10 cellular contexts compared by ENCODE assay signal in genomic region chr5:170296036-170296934, GRCh38. TPM values are rescaled to one million over a fixed set of nuclear protein-coding genes. Genes with fewer than 3 reads are reported as not detected.
DNase-seq lines count a peak whose midpoint lies in the region; ATAC-seq, FAIRE-seq and TF ChIP-seq lines count a peak whose summit lies in the region.
"Had no signal": no experiment of that assay in that cellular context is flagged by ENCODE, and none has a peak within 500 bp of the region (broad histone marks: within the 10 kb centered on the region; RNA-seq: fewer than 3 reads in every experiment).

No MANE protein-coding gene starts in this region.

- H4K20me1 ChIP-seq in K562 (replicated peaks; ENCODE audit: control insufficient read depth, insufficient read depth, low read length) = no peaks in the 10 kb centered on the region; the same call in 1 of the 2 replicates

- no peaks in the 10 kb centered on the region for H3K27me3 ChIP-seq in K562 (ENCODE audit: control insufficient read depth in 2 of 2, insufficient read depth in 2 of 2, low read length in 2 of 2)
- no peaks in the 10 kb centered on the region for H3K27me3 ChIP-seq in naive thymus-derived CD4-positive, alpha-beta T cell (ENCODE audit: control insufficient read depth in 2 of 2, insufficient read depth in 2 of 2, low read length in 2 of 2)

- H3K27me3 Mint-ChIP-seq in CD14-positive monocyte (ENCODE audit: low read depth in 3 of 3) = peaks cover 0 to 2% (median 0%) of the 10 kb centered on the region in 3 donors
- no peaks in the 10 kb centered on the region for H3K27me3 Mint-ChIP-seq in naive thymus-derived CD4-positive, alpha-beta T cell

- H3K4me1 Mint-ChIP-seq in CD14-positive monocyte = peaks cover 79% of the 10 kb centered on the region
- H3K4me1 Mint-ChIP-seq in naive thymus-derived CD4-positive, alpha-beta T cell = peaks cover 55 to 72% (median 68%) of the 10 kb centered on the region in 7 donors

- H3K9me3 ChIP-seq in K562 (replicated peaks; ENCODE audit: control insufficient read depth, insufficient read depth, low read depth, low read length) = no peaks in the 10 kb centered on the region
- no peaks in the 10 kb centered on the region for H3K9me3 ChIP-seq in naive thymus-derived CD4-positive, alpha-beta T cell (ENCODE audit: control insufficient read depth in 2 of 3, low read length in 3 of 3)

- 31% methylated on average over 13 of the region's 13 CpGs for WGBS in K562 (ENCODE audit: insufficient coverage, low coverage, missing lambda C conversion rate)

- peak overlapping the region; percentile 51 for H3K4me3 ChIP-seq in K562
- peak overlapping the region; percentile 92 for H3K4me3 ChIP-seq in naive thymus-derived CD4-positive, alpha-beta T cell (ENCODE audit: low read length)

- H3K9me1 ChIP-seq in K562 (ENCODE audit: control insufficient read depth, insufficient read depth, low read length) = no peaks in the 10 kb centered on the region

- 0 out of 3 replicates have a peak, but pooled peaks cover 5% of the 10 kb centered on the region for H3K36me3 ChIP-seq in K562 (ENCODE audit: control insufficient read depth, insufficient read depth, low read length)
- H3K36me3 ChIP-seq in naive thymus-derived CD4-positive, alpha-beta T cell (ENCODE audit: control insufficient read depth in 2 of 3, insufficient read depth in 3 of 3, low read length in 3 of 3) = peaks cover 16 to 43% (median 22%) of the 10 kb centered on the region in 3 experiments

- CTCF ChIA-PET in K562 (lab: Yijun Ruan, JAX; ENCODE audit: low intra/inter-chr PET ratio) = no interaction called here
- CTCF ChIA-PET in naive thymus-derived CD4-positive, alpha-beta T cell (lab: Charles Lee) = interaction anchor here (0.8 to 18.6 kb wide), 6 partner anchors 22 to 46 kb away, joined by 3 to 430 read pairs (median 48); no protein-coding TSS in a partner anchor

- peak overlapping the region; percentile 98 to 100 (median 99) for H3K27ac Mint-ChIP-seq in CD14-positive monocyte
- H3K27ac Mint-ChIP-seq in naive thymus-derived CD4-positive, alpha-beta T cell = peak overlapping the region; percentile 93 to 98 (median 95)

- H3K79me2 ChIP-seq in K562 (ENCODE audit: control insufficient read depth, insufficient read depth, low read length) = peaks cover 39% of the 10 kb centered on the region

- TF ChIP-seq RAD21 in K562 (CRISPR knock-in tag; conservative IDR thresholded peaks at IDR 0.05 in 1 of 2, IDR thresholded peaks at IDR 0.05 in 1 of 2) = 0 out of 4 replicates have a peak, but pooled peaks of 1 of the 2 experiments have one; percentile 10

- FAIRE-seq in GM12892 (lab: Jason Lieb, UNC) (peak; percentile 67), K562 (lab: Jason Lieb, UNC) (peak; percentile 29)

- intact Hi-C loops in CD14-positive monocyte (cut with micrococcal nuclease) = loop anchor here (2.0 to 5.0 kb wide), 2 partner anchors 17 to 36 kb away; no protein-coding TSS in a partner anchor
- intact Hi-C loops in K562 (cut with micrococcal nuclease) = loop anchor here (5.0 kb wide), 1 partner anchor 36 kb away; no protein-coding TSS in a partner anchor
- intact Hi-C loops in naive thymus-derived CD4-positive, alpha-beta T cell (cut with micrococcal nuclease) = loop anchor here in 1 of 2 donors (1.0 to 2.0 kb wide), 3 partner anchors 8 to 69 kb away; no protein-coding TSS in a partner anchor

- TF ChIP-seq CTCF in CD14-positive monocyte (IDR thresholded peaks at IDR 0.05) = no peak
- TF ChIP-seq CTCF in K562 (IDR thresholded peaks at IDR 0.05 in 2 of 3, conservative IDR thresholded peaks at IDR 0.05 in 1 of 3; ENCODE audit: insufficient read depth in 2 of 3, low read depth in 1 of 3, low read length in 3 of 3) = no peak

- in situ Hi-C loops in K562 (cut with MboI) = no loop called here
- in situ Hi-C loops in G401 (cut with HindIII; ENCODE audit: low sequenced_read_pairs) = no loop called here

- peak overlapping the region in 1 of 2 experiments; percentile 79; a peak in 3 of 4 replicates for H3K9ac ChIP-seq in K562 (ENCODE audit: insufficient read depth in 1 of 2, low read depth in 2 of 2, low read length in 2 of 2)

- TF ChIP-seq POLR2A in GM12892 (IDR thresholded peaks at IDR 0.05; ENCODE audit: low read depth, low read length) (no peak), K562 (conservative IDR thresholded peaks at IDR 0.05) (no peak)

- POLR2A ChIA-PET in K562 (lab: Yijun Ruan, JAX) = interaction anchor here (0.8 to 2.7 kb wide), 4 partner anchors 9 to 18 kb away, joined by 3 to 8 read pairs (median 5); no protein-coding TSS in a partner anchor
- POLR2A ChIA-PET in naive thymus-derived CD4-positive, alpha-beta T cell (lab: Charles Lee) = interaction anchor here (0.6 to 39.5 kb wide), 9 partner anchors 6 to 120 kb away, joined by 3 to 1119 read pairs (median 31); partner anchors contain the start of gene LCP2

- peak overlapping the region; percentile 86 for H2AFZ ChIP-seq in K562 (ENCODE audit: low read depth, low read length)

- no peak for TF ChIP-seq EP300 in K562 (IDR thresholded peaks at IDR 0.05; ENCODE audit: low read length)

- H3K27ac ChIP-seq in K562 (ENCODE audit: extremely low read depth, low read depth, low read length) = peak overlapping the region; percentile 78
- H3K27ac ChIP-seq in naive thymus-derived CD4-positive, alpha-beta T cell (ENCODE audit: low read depth, low read length) = peak overlapping the region; percentile 88

- DNase-seq in CD14-positive monocyte (ENCODE audit: low spot score) = peak; percentile 76
- no peak for DNase-seq in GM12892 (ENCODE audit: insufficient read length)
- DNase-seq in K562 (ENCODE audit: extremely low read depth in 1 of 4, low spot score in 3 of 4) = peak in 3 of 4 experiments; percentile 26 to 44 (median 37)
- no peak for DNase-seq in naive thymus-derived CD4-positive, alpha-beta T cell
- DNase-seq in Kasumi-1 (lab: John Stamatoyannopoulos, UW) = no peak
- DNase-seq in G401 (ENCODE audit: low spot score) = no peak
- no peak for DNase-seq in Ammon's horn (ENCODE audit: low spot score)
- DNase-seq in GOT3 (lab: John Stamatoyannopoulos, UW) = no peak
- DNase-seq: NCI-H2227 treated with DMSO at 0.1 percent for 48 hours had no signal

- peaks cover 0 to 3% (median 0%) of the 10 kb centered on the region in 7 donors for H3K9me3 Mint-ChIP-seq in CD14-positive monocyte
- peaks cover 0 to 2% (median 0%) of the 10 kb centered on the region in 11 donors for H3K9me3 Mint-ChIP-seq in naive thymus-derived CD4-positive, alpha-beta T cell

- peak overlapping the region; percentile 99 to 100 for H3K4me3 Mint-ChIP-seq in CD14-positive monocyte
- peak overlapping the region; percentile 92 to 100 (median 98) for H3K4me3 Mint-ChIP-seq in naive thymus-derived CD4-positive, alpha-beta T cell

- peak overlapping the region; percentile 86 for H3K4me2 ChIP-seq in K562 (ENCODE audit: insufficient read depth, low read length)

- H3K4me1 ChIP-seq in K562 (replicated peaks in 1 of 2; ENCODE audit: control insufficient read depth in 2 of 2, insufficient read depth in 2 of 2, low read length in 2 of 2) = peaks cover 4 to 24% of the 10 kb centered on the region in 2 experiments; a peak in 4 of 5 replicates
- H3K4me1 ChIP-seq in naive thymus-derived CD4-positive, alpha-beta T cell (ENCODE audit: control insufficient read depth in 2 of 2, insufficient read depth in 2 of 2, low read length in 2 of 2) = peaks cover 56 to 59% of the 10 kb centered on the region in 2 donors

- ATAC-seq in K562 = peak; percentile 38
- peak; percentile 11 for ATAC-seq in naive thymus-derived CD4-positive, alpha-beta T cell

- BruUV-seq in K562 (replicated peaks; lab: Mats Ljungman, UMichigan) = no TSS peak

- H3K36me3 Mint-ChIP-seq in CD14-positive monocyte = peaks cover 41 to 53% of the 10 kb centered on the region in 2 donors
- peaks cover 46 to 63% (median 60%) of the 10 kb centered on the region in 5 donors for H3K36me3 Mint-ChIP-seq in naive thymus-derived CD4-positive, alpha-beta T cell

TF ChIP-seq in K562, 482 proteins besides CTCF, POLR2A, EP300 and RAD21 (continues in another document):
- TF ChIP-seq USF1 (CRISPR knock-in tag; IDR thresholded peaks at IDR 0.05) (peak; percentile 44; the same call in 1 of the 2 replicates), NR2C2 (CRISPR knock-in tag; IDR thresholded peaks at IDR 0.05) (no peak), NR2C2 (tag; IDR thresholded peaks at IDR 0.05) (peak; percentile 19; the same call in 1 of the 2 replicates)

RNA-seq across cellular contexts. Expression of gene LCP2, which starts 1.3 kb away (rescaled TPM):
- polyA plus RNA-seq in CD14-positive monocyte = 10 to 100 TPM; 52.0 to 89.5 TPM
- polyA plus RNA-seq in GM12892 (2012; ENCODE audit: missing spikeins) = 35.0 TPM
- total RNA-seq in K562 (2011; cell fraction: chromatin; rRNA removed; ENCODE audit: low replicate concordance) = 47.9 and 68.9 TPM in 2 replicates
- total RNA-seq in K562 (2011; cell fraction: nucleolus; rRNA removed) = 34.0 and 42.2 TPM in 2 replicates
- 32.6 and 56.7 TPM in 2 replicates for total RNA-seq in K562 (2011; cell fraction: nucleoplasm; rRNA removed)
- total RNA-seq in K562 (2014; rRNA removed) = 10.6 and 10.7 TPM in 2 replicates
- 14.6 TPM in 2 replicates for total RNA-seq in K562 (2014; rRNA removed; fragmentation: Illumina TruSeq; extraction: Trizol)
- total RNA-seq in K562 (2015; rRNA removed; fragmentation: Illumina TruSeq; extraction: Trizol) = 18.6 and 19.4 TPM in 2 replicates
- 22.2 and 24.1 TPM in 2 replicates for total RNA-seq in K562 (2021)
- polyA plus RNA-seq in K562 (2011; rRNA removed) = 28.5 and 42.2 TPM in 2 replicates
- polyA plus RNA-seq in K562 (2011; cell fraction: cytosol; rRNA removed) = 17.2 and 28.3 TPM in 2 replicates
- 88.9 and 151 TPM in 2 replicates for polyA plus RNA-seq in K562 (2011; cell fraction: nucleus; rRNA removed)
- 30.9 and 61.7 TPM in 2 replicates for polyA plus RNA-seq in K562 (2012)
- 23.6 and 31.3 TPM in 2 replicates for polyA plus RNA-seq in K562 (2014; fragmentation: Illumina TruSeq; extraction: Trizol)
- polyA plus RNA-seq in K562 (2014; fragmentation: Nextera tagmentation; extraction: Ambion mirVana) = 1 to 10 TPM; 4.0 to 5.2 TPM
- polyA plus RNA-seq in K562 (2014; rRNA removed) = 12.6 and 14.1 TPM in 2 replicates
- 50.8 and 77.5 TPM in 2 replicates for polyA minus RNA-seq in K562 (2011; rRNA and poly(A)+ RNA removed)
- polyA minus RNA-seq in K562 (2011; cell fraction: cytosol; rRNA and poly(A)+ RNA removed) = 19.4 and 21.4 TPM in 2 replicates
- 96.3 and 210 TPM in 2 replicates for polyA minus RNA-seq in K562 (2011; cell fraction: nucleus; rRNA and poly(A)+ RNA removed)
- total RNA-seq in naive thymus-derived CD4-positive, alpha-beta T cell = 100 to 1,000 TPM; 291 to 414 (median 306) TPM
- polyA plus RNA-seq in naive thymus-derived CD4-positive, alpha-beta T cell = 100 to 1,000 TPM; 189 to 295 TPM
- total RNA-seq in G401 (2014; rRNA removed; shearing (Covaris generic)) = not detected in 2 replicates
- total RNA-seq: fibroblast of lung had no signal
- polyA plus RNA-seq: fibroblast of lung had no signal

Comparison
In these comparisons a context has a peak if more than half of its experiments do, and no peak if none do; other contexts are left out.
1. DNase-seq: peak in CD14-positive monocyte (single experiment) and K562 (3 of 4); none in GM12892 (single experiment), naive thymus-derived CD4-positive, alpha-beta T cell (0 of 9), Kasumi-1 (0 of 2), G401 (single experiment), Ammon's horn (single experiment) and GOT3 (single experiment).
2. RNA of gene LCP2, which starts 1.3 kb away (total RNA-seq): 291 to 414 TPM in naive thymus-derived CD4-positive, alpha-beta T cell and 10.6 to 68.9 TPM in K562; not detected in G401; every median in the first group is over 10 times any median in the second.